In genomic region chr7:152432735-152433134, GRCh38 we compare ENCODE assay signal across 8 cellular contexts. TPM values are rescaled to one million over a fixed set of nuclear protein-coding genes. Genes with fewer than 3 reads are reported as not detected.
A peak's percentile ranks its signal among the peaks of the same experiment; 100 is the strongest.
DNase-seq lines count a peak whose midpoint lies in the region; ATAC-seq and TF ChIP-seq lines count a peak whose summit lies in the region.
"Not testable (repeated sequence)": the region's sequence is repeated elsewhere in the genome, so short reads cannot be mapped to it uniquely, and the experiment has no call there.

No MANE protein-coding gene starts in this region.

- H3K27me3 Mint-ChIP-seq in activated CD4-positive, alpha-beta T cell treated with anti-CD3 and anti-CD28 coated beads, Interleukin-2, amount 10 ng/mL, durations not matched to agents 24 days and 14 days; activated naive CD8-positive, alpha-beta T cell treated with anti-CD3 and anti-CD28 coated beads, Interleukin-2, amount 50 U/mL, for 24 hours; naive thymus-derived CD8-positive, alpha-beta T cell: not testable (repeated sequence)

- peaks cover 16% of the 10 kb centered on the region for H3K4me1 ChIP-seq in ACC112 (ENCODE audit: control insufficient read depth, insufficient read depth, low read length, unreplicated experiment)
- not testable (repeated sequence) for H3K4me1 ChIP-seq in fibroblast of lung (ENCODE audit: control insufficient read depth, extremely low read depth, insufficient read depth, low read length)
- H3K4me1 ChIP-seq in skeletal muscle satellite cell (ENCODE audit: control insufficient read depth, insufficient read depth, low read length), result peaks cover 13% of the 10 kb centered on the region

- not testable (repeated sequence) for H3K9me3 Mint-ChIP-seq in activated CD4-positive, alpha-beta T cell treated with anti-CD3 and anti-CD28 coated beads, Interleukin-2, amount 10 ng/mL, durations not matched to agents 24 days and 14 days; activated naive CD8-positive, alpha-beta T cell treated with anti-CD3 and anti-CD28 coated beads, Interleukin-2, amount 50 U/mL, for 24 hours; naive thymus-derived CD8-positive, alpha-beta T cell

- not testable (repeated sequence) for H3K27me3 ChIP-seq in ACC112 (ENCODE audit: insufficient read depth, low read length); fibroblast of lung (ENCODE audit: control insufficient read depth, insufficient read depth, low read length); skeletal muscle satellite cell (ENCODE audit: control insufficient read depth, insufficient read depth, low read length)

- DNase-seq in GM12864 (ENCODE audit: low read depth); NB4 (ENCODE audit: low read depth); activated CD4-positive, alpha-beta T cell treated with anti-CD3 and anti-CD28 coated beads, Interleukin-2, amount 10 ng/mL, durations not matched to agents 24 days and 14 days; activated naive CD8-positive, alpha-beta T cell treated with anti-CD3 and anti-CD28 coated beads, Interleukin-2, amount 50 U/mL, for 24 hours; fibroblast of lung (ENCODE audit: low read depth in 2 of 2); naive thymus-derived CD8-positive, alpha-beta T cell: not testable (repeated sequence)

- H2AFZ ChIP-seq in ACC112 (ENCODE audit: low read length, unreplicated experiment); fibroblast of lung (ENCODE audit: low read length): not testable (repeated sequence)

- not testable (repeated sequence) for H3K9me3 ChIP-seq in fibroblast of lung (ENCODE audit: control insufficient read depth, insufficient read depth, low read depth, low read length); skeletal muscle satellite cell (replicated peaks; ENCODE audit: low read length)

- H3K4me3 Mint-ChIP-seq in activated CD4-positive, alpha-beta T cell treated with anti-CD3 and anti-CD28 coated beads, Interleukin-2, amount 10 ng/mL, durations not matched to agents 24 days and 14 days, result peak overlapping the region; percentile 88
- peak overlapping the region; percentile 94 for H3K4me3 Mint-ChIP-seq in activated naive CD8-positive, alpha-beta T cell treated with anti-CD3 and anti-CD28 coated beads, Interleukin-2, amount 50 U/mL, for 24 hours
- H3K4me3 Mint-ChIP-seq in naive thymus-derived CD8-positive, alpha-beta T cell, result peak overlapping the region in 9 of 10 donors; percentile 8 to 97 (median 91)

- H4K20me1 ChIP-seq in fibroblast of lung (ENCODE audit: control insufficient read depth, extremely low read depth, insufficient read depth, low read length), result not testable (repeated sequence)

- H3K27ac ChIP-seq in ACC112 (ENCODE audit: low read depth, low read length); fibroblast of lung (ENCODE audit: insufficient read depth, low read length): not testable (repeated sequence)

- POLR2A ChIA-PET in naive thymus-derived CD8-positive, alpha-beta T cell (lab: Charles Lee), result interaction anchor here (0.7 to 3.5 kb wide), 2 partner anchors 31 to 101 kb away, joined by 5 to 25 read pairs; no protein-coding TSS in a partner anchor

- H3K36me3 Mint-ChIP-seq in activated CD4-positive, alpha-beta T cell treated with anti-CD3 and anti-CD28 coated beads, Interleukin-2, amount 10 ng/mL, durations not matched to agents 24 days and 14 days (ENCODE audit: low read depth); activated naive CD8-positive, alpha-beta T cell treated with anti-CD3 and anti-CD28 coated beads, Interleukin-2, amount 50 U/mL, for 24 hours (ENCODE audit: low read depth); naive thymus-derived CD8-positive, alpha-beta T cell: not testable (repeated sequence)

- intact Hi-C loops in activated CD4-positive, alpha-beta T cell treated with anti-CD3 and anti-CD28 coated beads, Interleukin-2, amount 10 ng/mL, durations not matched to agents 24 days and 14 days (cut with micrococcal nuclease), result not testable (repeated sequence)

- TF ChIP-seq POLR2A in NB4 (IDR thresholded peaks at IDR 0.05; ENCODE audit: extremely low read depth, insufficient read length), result not testable (repeated sequence)

- H3K36me3 ChIP-seq in ACC112 (ENCODE audit: insufficient read depth, low read length); fibroblast of lung (ENCODE audit: control insufficient read depth, insufficient read depth, low read length); skeletal muscle satellite cell (ENCODE audit: insufficient read depth, low read length): not testable (repeated sequence)

- H3K4me2 ChIP-seq in fibroblast of lung (ENCODE audit: extremely low read depth, insufficient read depth, low read length), result not testable (repeated sequence)
- H3K4me2 ChIP-seq in skeletal muscle satellite cell (ENCODE audit: low read length), result peak overlapping the region; percentile 98

- not testable (repeated sequence) for TF ChIP-seq CTCF in GM12864 (IDR thresholded peaks at IDR 0.05; ENCODE audit: low read depth, low read length, missing control alignments); NB4 (IDR thresholded peaks at IDR 0.05; ENCODE audit: low read depth, low read length); fibroblast of lung (conservative IDR thresholded peaks at IDR 0.05 in 1 of 2, IDR thresholded peaks at IDR 0.05 in 1 of 2; ENCODE audit: low read depth in 1 of 2, low read length in 2 of 2)

- H3K79me2 ChIP-seq in ACC112 (ENCODE audit: control insufficient read depth, insufficient read depth, low read length, unreplicated experiment) (peaks cover 70% of the 10 kb centered on the region), fibroblast of lung (ENCODE audit: control insufficient read depth, insufficient read depth, low read length) (peaks cover 70% of the 10 kb centered on the region)

- H3K4me3 ChIP-seq in ACC112 (ENCODE audit: low read depth, low read length) (peak overlapping the region; percentile 85), GM12864 (ENCODE audit: low read depth, low read length) (peak overlapping the region; percentile 36), NB4 (ENCODE audit: low read depth, low read length) (peak overlapping the region; percentile 80), fibroblast of lung (replicated peaks in 1 of 4; ENCODE audit: control extremely low read depth in 1 of 4, insufficient read depth in 1 of 4, low read depth in 3 of 4, low read length in 4 of 4) (peak overlapping the region; percentile 62 to 89 (median 72)), skeletal muscle satellite cell (ENCODE audit: low read length) (peak overlapping the region; percentile 87)

- H3K9ac ChIP-seq in fibroblast of lung (ENCODE audit: insufficient read depth, low read length), result not testable (repeated sequence)
- peak overlapping the region; percentile 78 for H3K9ac ChIP-seq in skeletal muscle satellite cell (ENCODE audit: low read depth, low read length)

- H3K4me1 Mint-ChIP-seq in activated CD4-positive, alpha-beta T cell treated with anti-CD3 and anti-CD28 coated beads, Interleukin-2, amount 10 ng/mL, durations not matched to agents 24 days and 14 days, result peaks cover 27% of the 10 kb centered on the region
- peaks cover 53% of the 10 kb centered on the region for H3K4me1 Mint-ChIP-seq in activated naive CD8-positive, alpha-beta T cell treated with anti-CD3 and anti-CD28 coated beads, Interleukin-2, amount 50 U/mL, for 24 hours
- H3K4me1 Mint-ChIP-seq in naive thymus-derived CD8-positive, alpha-beta T cell, result peaks cover 21 to 68% (median 46%) of the 10 kb centered on the region in 4 donors

- not testable (repeated sequence) for ATAC-seq in activated naive CD8-positive, alpha-beta T cell treated with anti-CD3 and anti-CD28 coated beads, Interleukin-2, amount 50 U/mL, for 24 hours; naive thymus-derived CD8-positive, alpha-beta T cell

- H3K27ac Mint-ChIP-seq in activated CD4-positive, alpha-beta T cell treated with anti-CD3 and anti-CD28 coated beads, Interleukin-2, amount 10 ng/mL, durations not matched to agents 24 days and 14 days; activated naive CD8-positive, alpha-beta T cell treated with anti-CD3 and anti-CD28 coated beads, Interleukin-2, amount 50 U/mL, for 24 hours: not testable (repeated sequence)
- H3K27ac Mint-ChIP-seq in naive thymus-derived CD8-positive, alpha-beta T cell, result peak overlapping the region in 3 of 10 donors; percentile 86 to 92 (median 91)

RNA-seq across cellular contexts. Expression of gene KMT2C, which starts 3.1 kb away (rescaled TPM):
- total RNA-seq in activated CD4-positive, alpha-beta T cell treated with anti-CD3 and anti-CD28 coated beads, Interleukin-2, amount 10 ng/mL, durations not matched to agents 24 days and 14 days, result 59.4 and 68.4 TPM in 2 replicates
- total RNA-seq in fibroblast of lung, result 24.1 and 32.4 TPM in 2 replicates
- 11.0 and 11.1 TPM in 2 replicates for polyA plus RNA-seq in fibroblast of lung
- polyA plus RNA-seq in fibroblast of lung (2012), result 6.9 and 9.3 TPM in 2 replicates
- 31.5 and 31.8 TPM in 2 replicates for polyA minus RNA-seq in fibroblast of lung (ENCODE audit: low replicate concordance)
- total RNA-seq in naive thymus-derived CD8-positive, alpha-beta T cell, result 100 to 1,000 TPM in 1 of 2 experiments, 10 to 100 TPM in 1; 91.8 to 111 TPM
- polyA plus RNA-seq in naive thymus-derived CD8-positive, alpha-beta T cell, result 10 to 100 TPM in 2 of 3 donors, 1 to 10 TPM in 1; 6.7 to 20.9 (median 10.7) TPM
- total RNA-seq in skeletal muscle satellite cell (2012; rRNA removed), result 21.8 and 25.6 TPM in 2 replicates

Comparison
In these comparisons a context has a peak if more than half of its experiments do, and no peak if none do; other contexts are left out.
1. H3K4me3 ChIP-seq: peak in every context shown above with its lines; median percentile 87 in skeletal muscle satellite cell; 85 in ACC112; 80 in NB4; 72 in fibroblast of lung; 36 in GM12864.